ENCODE assay signal across 1 cellular context in the genomic region with DNA sequence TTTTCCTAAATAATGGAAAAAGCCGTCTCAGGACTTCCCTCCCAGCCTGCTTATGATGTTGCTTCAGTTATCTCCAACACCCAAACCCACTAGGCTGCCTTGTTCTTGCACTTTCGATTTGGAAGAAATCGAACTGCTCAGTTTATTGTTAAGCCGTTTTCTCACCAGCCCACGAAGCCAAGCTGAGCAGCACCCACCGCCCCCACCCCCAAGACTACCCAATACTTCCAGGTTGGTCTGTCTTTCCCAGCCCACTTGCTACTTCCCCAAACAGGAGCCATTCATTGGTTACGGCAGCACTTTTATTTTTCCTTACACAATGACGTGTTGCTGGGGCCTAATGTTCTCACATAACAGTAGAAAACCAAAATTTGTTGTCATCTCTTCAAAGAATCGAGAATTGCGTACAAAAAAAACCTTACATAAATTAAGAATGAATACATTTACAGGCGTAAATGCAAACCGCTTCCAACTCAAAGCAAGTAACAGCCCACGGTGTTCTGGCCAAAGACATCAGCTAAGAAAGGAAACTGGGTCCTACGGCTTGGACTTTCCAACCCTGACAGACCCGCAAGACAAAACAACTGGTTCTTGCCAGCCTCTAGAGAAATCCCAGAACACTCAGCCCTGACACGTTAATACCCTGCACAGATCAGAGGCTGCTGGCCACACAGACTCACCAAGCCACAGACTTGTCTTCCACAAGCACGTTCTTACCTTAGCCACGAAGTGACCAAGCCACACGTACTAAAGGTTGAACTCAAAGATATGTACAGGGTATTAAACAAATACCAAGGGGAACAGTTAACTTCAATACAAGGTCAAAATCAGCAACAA.
TF ChIP-seq lines count a peak whose summit lies in the region.

No MANE protein-coding gene starts in this region.

TF ChIP-seq in A549, 52 proteins besides CTCF, POLR2A, EP300 and RAD21 (continued from another document):
- TF ChIP-seq, protein P1, sequence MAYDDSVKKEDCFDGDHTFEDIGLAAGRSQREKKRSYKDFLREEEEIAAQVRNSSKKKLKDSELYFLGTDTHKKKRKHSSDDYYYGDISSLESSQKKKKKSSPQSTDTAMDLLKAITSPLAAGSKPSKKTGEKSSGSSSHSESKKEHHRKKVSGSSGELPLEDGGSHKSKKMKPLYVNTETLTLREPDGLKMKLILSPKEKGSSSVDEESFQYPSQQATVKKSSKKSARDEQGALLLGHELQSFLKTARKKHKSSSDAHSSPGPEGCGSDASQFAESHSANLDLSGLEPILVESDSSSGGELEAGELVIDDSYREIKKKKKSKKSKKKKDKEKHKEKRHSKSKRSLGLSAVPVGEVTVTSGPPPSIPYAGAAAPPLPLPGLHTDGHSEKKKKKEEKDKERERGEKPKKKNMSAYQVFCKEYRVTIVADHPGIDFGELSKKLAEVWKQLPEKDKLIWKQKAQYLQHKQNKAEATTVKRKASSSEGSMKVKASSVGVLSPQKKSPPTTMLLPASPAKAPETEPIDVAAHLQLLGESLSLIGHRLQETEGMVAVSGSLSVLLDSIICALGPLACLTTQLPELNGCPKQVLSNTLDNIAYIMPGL (CRISPR knock-in tag; IDR thresholded peaks at IDR 0.05; ENCODE audit: borderline replicate concordance), result 0 out of 2 replicates have a peak, but pooled peaks have one; percentile 25
- peak; percentile 11; the same call in 1 of the 2 replicates for TF ChIP-seq HOXA7 (CRISPR knock-in tag; IDR thresholded peaks at IDR 0.05)
